Comparison of ENCODE assay signal across 1 cellular context in the genomic region with DNA sequence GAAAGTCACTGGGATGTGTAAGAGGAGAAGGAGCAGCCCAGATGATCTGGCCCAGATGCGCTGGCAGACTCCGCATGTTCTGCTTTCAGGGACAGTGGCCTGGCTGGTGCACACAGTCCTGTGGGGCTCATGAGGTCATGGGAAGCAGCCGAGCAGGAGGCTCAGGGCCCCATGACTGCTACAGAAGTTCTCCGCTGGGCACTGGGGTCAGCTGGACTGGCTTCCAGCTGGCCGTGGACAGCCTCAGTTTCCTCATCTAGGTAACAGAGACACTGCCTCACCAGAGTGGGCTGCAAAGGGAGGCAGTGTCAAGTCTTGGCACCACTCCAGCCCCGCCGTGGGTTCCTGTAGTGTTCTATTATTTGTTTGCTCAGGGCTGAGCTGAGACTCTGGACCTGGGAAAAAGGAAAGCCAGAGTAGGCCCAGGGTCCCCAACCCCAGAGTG.
A peak's percentile ranks its signal among the peaks of the same experiment; 100 is the strongest.
TF ChIP-seq lines count a peak whose summit lies in the region.

No MANE protein-coding gene starts in this region.

TF ChIP-seq in HepG2, 621 proteins besides CTCF, POLR2A, EP300 and RAD21 (continued from another document and continues in another):
- TF ChIP-seq, protein P1, sequence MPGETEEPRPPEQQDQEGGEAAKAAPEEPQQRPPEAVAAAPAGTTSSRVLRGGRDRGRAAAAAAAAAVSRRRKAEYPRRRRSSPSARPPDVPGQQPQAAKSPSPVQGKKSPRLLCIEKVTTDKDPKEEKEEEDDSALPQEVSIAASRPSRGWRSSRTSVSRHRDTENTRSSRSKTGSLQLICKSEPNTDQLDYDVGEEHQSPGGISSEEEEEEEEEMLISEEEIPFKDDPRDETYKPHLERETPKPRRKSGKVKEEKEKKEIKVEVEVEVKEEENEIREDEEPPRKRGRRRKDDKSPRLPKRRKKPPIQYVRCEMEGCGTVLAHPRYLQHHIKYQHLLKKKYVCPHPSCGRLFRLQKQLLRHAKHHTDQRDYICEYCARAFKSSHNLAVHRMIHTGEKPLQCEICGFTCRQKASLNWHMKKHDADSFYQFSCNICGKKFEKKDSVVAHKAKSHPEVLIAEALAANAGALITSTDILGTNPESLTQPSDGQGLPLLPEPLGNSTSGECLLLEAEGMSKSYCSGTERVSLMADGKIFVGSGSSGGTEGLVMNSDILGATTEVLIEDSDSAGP (CRISPR knock-in tag; IDR thresholded peaks at IDR 0.05; ENCODE audit: borderline replicate concordance) = peak; percentile 40; the same call in 1 of the 2 replicates
- TF ChIP-seq, protein P2, sequence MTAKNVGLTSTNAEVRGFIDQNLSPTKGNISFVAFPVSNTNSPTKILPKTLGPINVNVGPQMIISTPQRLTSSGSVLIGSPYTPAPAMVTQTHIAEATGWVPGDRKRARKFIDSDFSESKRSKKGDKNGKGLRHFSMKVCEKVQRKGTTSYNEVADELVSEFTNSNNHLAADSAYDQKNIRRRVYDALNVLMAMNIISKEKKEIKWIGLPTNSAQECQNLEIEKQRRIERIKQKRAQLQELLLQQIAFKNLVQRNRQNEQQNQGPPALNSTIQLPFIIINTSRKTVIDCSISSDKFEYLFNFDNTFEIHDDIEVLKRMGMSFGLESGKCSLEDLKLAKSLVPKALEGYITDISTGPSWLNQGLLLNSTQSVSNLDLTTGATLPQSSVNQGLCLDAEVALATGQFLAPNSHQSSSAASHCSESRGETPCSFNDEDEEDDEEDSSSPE (CRISPR knock-in tag; IDR thresholded peaks at IDR 0.05) = no peak
- TF ChIP-seq TP53 (CRISPR knock-in tag; conservative IDR thresholded peaks at IDR 0.05) (no peak), BHLHE40 (IDR thresholded peaks at IDR 0.05; ENCODE audit: low read length) (0 out of 2 replicates have a peak, but pooled peaks have one; percentile 19), ZNF607 (CRISPR knock-in tag; IDR thresholded peaks at IDR 0.05; ENCODE audit: borderline replicate concordance) (no peak), ZNF614 (CRISPR knock-in tag; IDR thresholded peaks at IDR 0.05; ENCODE audit: borderline replicate concordance) (peak; percentile 10; the same call in 1 of the 2 replicates), YY1 (IDR thresholded peaks at IDR 0.05; ENCODE audit: insufficient read depth, insufficient replicate concordance, low read depth, low read length) (no peak), ZNF782 (CRISPR knock-in tag; IDR thresholded peaks at IDR 0.05; ENCODE audit: borderline replicate concordance) (no peak), ZNF768 (CRISPR knock-in tag; IDR thresholded peaks at IDR 0.05) (0 out of 2 replicates have a peak, but pooled peaks have one; percentile 24), JUND (CRISPR knock-in tag; IDR thresholded peaks at IDR 0.05) (peak; percentile 42; the same call in 1 of the 2 replicates), CHD4 (IDR thresholded peaks at IDR 0.05; ENCODE audit: borderline replicate concordance, low read length) (no peak), RBM39 (IDR thresholded peaks at IDR 0.05; ENCODE audit: low read depth, low read length, poor library complexity, severe bottlenecking) (peak; percentile 62), NFIB (CRISPR knock-in tag; IDR thresholded peaks at IDR 0.05; ENCODE audit: borderline replicate concordance) (no peak), MXD4 (CRISPR knock-in tag; IDR thresholded peaks at IDR 0.05) (peak; percentile 5; the same call in 1 of the 2 replicates), ZFP36L1 (CRISPR knock-in tag; IDR thresholded peaks at IDR 0.05) (0 out of 2 replicates have a peak, but pooled peaks have one; percentile 37), ZKSCAN8 (CRISPR knock-in tag; IDR thresholded peaks at IDR 0.05; ENCODE audit: borderline replicate concordance) (no peak), ZNF598 (CRISPR knock-in tag; IDR thresholded peaks at IDR 0.05; ENCODE audit: borderline replicate concordance) (peak; percentile 3; the same call in 1 of the 2 replicates), AHR (CRISPR knock-in tag; IDR thresholded peaks at IDR 0.05) (no peak), MAFK (conservative IDR thresholded peaks at IDR 0.05 in 1 of 2, IDR thresholded peaks at IDR 0.05 in 1 of 2; ENCODE audit: low read length in 2 of 2) (no peak), ZNF772 (CRISPR knock-in tag; IDR thresholded peaks at IDR 0.05) (0 out of 2 replicates have a peak, but pooled peaks have one; percentile 32)
- TF ChIP-seq, protein P3, sequence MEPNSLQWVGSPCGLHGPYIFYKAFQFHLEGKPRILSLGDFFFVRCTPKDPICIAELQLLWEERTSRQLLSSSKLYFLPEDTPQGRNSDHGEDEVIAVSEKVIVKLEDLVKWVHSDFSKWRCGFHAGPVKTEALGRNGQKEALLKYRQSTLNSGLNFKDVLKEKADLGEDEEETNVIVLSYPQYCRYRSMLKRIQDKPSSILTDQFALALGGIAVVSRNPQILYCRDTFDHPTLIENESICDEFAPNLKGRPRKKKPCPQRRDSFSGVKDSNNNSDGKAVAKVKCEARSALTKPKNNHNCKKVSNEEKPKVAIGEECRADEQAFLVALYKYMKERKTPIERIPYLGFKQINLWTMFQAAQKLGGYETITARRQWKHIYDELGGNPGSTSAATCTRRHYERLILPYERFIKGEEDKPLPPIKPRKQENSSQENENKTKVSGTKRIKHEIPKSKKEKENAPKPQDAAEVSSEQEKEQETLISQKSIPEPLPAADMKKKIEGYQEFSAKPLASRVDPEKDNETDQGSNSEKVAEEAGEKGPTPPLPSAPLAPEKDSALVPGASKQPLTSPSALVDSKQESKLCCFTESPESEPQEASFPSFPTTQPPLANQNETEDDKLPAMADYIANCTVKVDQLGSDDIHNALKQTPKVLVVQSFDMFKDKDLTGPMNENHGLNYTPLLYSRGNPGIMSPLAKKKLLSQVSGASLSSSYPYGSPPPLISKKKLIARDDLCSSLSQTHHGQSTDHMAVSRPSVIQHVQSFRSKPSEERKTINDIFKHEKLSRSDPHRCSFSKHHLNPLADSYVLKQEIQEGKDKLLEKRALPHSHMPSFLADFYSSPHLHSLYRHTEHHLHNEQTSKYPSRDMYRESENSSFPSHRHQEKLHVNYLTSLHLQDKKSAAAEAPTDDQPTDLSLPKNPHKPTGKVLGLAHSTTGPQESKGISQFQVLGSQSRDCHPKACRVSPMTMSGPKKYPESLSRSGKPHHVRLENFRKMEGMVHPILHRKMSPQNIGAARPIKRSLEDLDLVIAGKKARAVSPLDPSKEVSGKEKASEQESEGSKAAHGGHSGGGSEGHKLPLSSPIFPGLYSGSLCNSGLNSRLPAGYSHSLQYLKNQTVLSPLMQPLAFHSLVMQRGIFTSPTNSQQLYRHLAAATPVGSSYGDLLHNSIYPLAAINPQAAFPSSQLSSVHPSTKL (CRISPR knock-in tag; IDR thresholded peaks at IDR 0.05) = no peak
- TF ChIP-seq, protein P4, sequence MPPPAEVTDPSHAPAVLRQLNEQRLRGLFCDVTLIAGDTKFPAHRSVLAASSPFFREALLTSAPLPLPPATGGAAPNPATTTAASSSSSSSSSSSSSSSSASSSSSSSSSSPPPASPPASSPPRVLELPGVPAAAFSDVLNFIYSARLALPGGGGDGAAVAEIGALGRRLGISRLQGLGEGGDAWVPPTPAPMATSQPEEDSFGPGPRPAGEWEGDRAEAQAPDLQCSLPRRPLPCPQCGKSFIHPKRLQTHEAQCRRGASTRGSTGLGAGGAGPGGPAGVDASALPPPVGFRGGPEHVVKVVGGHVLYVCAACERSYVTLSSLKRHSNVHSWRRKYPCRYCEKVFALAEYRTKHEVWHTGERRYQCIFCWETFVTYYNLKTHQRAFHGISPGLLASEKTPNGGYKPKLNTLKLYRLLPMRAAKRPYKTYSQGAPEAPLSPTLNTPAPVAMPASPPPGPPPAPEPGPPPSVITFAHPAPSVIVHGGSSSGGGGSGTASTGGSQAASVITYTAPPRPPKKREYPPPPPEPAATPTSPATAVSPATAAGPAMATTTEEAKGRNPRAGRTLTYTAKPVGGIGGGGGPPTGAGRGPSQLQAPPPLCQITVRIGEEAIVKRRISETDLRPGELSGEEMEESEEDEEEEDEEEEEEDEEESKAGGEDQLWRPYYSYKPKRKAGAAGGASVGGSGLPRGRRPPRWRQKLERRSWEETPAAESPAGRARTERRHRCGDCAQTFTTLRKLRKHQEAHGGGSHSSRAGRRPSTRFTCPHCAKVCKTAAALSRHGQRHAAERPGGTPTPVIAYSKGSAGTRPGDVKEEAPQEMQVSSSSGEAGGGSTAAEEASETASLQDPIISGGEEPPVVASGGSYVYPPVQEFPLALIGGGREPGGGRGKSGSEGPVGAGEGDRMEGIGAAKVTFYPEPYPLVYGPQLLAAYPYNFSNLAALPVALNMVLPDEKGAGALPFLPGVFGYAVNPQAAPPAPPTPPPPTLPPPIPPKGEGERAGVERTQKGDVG (CRISPR knock-in tag; IDR thresholded peaks at IDR 0.05; ENCODE audit: borderline replicate concordance) = peak; percentile 97
- TF ChIP-seq, protein P5, sequence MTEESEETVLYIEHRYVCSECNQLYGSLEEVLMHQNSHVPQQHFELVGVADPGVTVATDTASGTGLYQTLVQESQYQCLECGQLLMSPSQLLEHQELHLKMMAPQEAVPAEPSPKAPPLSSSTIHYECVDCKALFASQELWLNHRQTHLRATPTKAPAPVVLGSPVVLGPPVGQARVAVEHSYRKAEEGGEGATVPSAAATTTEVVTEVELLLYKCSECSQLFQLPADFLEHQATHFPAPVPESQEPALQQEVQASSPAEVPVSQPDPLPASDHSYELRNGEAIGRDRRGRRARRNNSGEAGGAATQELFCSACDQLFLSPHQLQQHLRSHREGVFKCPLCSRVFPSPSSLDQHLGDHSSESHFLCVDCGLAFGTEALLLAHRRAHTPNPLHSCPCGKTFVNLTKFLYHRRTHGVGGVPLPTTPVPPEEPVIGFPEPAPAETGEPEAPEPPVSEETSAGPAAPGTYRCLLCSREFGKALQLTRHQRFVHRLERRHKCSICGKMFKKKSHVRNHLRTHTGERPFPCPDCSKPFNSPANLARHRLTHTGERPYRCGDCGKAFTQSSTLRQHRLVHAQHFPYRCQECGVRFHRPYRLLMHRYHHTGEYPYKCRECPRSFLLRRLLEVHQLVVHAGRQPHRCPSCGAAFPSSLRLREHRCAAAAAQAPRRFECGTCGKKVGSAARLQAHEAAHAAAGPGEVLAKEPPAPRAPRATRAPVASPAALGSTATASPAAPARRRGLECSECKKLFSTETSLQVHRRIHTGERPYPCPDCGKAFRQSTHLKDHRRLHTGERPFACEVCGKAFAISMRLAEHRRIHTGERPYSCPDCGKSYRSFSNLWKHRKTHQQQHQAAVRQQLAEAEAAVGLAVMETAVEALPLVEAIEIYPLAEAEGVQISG (CRISPR knock-in tag; IDR thresholded peaks at IDR 0.05) = peak; percentile 32; the same call in 1 of the 2 replicates
- TF ChIP-seq, protein P6, sequence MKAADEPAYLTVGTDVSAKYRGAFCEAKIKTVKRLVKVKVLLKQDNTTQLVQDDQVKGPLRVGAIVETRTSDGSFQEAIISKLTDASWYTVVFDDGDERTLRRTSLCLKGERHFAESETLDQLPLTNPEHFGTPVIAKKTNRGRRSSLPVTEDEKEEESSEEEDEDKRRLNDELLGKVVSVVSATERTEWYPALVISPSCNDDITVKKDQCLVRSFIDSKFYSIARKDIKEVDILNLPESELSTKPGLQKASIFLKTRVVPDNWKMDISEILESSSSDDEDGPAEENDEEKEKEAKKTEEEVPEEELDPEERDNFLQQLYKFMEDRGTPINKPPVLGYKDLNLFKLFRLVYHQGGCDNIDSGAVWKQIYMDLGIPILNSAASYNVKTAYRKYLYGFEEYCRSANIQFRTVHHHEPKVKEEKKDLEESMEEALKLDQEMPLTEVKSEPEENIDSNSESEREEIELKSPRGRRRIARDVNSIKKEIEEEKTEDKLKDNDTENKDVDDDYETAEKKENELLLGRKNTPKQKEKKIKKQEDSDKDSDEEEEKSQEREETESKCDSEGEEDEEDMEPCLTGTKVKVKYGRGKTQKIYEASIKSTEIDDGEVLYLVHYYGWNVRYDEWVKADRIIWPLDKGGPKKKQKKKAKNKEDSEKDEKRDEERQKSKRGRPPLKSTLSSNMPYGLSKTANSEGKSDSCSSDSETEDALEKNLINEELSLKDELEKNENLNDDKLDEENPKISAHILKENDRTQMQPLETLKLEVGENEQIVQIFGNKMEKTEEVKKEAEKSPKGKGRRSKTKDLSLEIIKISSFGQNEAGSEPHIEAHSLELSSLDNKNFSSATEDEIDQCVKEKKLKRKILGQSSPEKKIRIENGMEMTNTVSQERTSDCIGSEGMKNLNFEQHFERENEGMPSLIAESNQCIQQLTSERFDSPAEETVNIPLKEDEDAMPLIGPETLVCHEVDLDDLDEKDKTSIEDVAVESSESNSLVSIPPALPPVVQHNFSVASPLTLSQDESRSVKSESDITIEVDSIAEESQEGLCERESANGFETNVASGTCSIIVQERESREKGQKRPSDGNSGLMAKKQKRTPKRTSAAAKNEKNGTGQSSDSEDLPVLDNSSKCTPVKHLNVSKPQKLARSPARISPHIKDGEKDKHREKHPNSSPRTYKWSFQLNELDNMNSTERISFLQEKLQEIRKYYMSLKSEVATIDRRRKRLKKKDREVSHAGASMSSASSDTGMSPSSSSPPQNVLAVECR (CRISPR knock-in tag; IDR thresholded peaks at IDR 0.05; ENCODE audit: borderline replicate concordance) = 0 out of 2 replicates have a peak, but pooled peaks have one; percentile 28
- TF ChIP-seq, protein P7, sequence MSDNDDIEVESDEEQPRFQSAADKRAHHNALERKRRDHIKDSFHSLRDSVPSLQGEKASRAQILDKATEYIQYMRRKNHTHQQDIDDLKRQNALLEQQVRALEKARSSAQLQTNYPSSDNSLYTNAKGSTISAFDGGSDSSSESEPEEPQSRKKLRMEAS (IDR thresholded peaks at IDR 0.05) = peak; percentile 36; the same call in 1 of the 2 replicates
- TF ChIP-seq, protein P8, sequence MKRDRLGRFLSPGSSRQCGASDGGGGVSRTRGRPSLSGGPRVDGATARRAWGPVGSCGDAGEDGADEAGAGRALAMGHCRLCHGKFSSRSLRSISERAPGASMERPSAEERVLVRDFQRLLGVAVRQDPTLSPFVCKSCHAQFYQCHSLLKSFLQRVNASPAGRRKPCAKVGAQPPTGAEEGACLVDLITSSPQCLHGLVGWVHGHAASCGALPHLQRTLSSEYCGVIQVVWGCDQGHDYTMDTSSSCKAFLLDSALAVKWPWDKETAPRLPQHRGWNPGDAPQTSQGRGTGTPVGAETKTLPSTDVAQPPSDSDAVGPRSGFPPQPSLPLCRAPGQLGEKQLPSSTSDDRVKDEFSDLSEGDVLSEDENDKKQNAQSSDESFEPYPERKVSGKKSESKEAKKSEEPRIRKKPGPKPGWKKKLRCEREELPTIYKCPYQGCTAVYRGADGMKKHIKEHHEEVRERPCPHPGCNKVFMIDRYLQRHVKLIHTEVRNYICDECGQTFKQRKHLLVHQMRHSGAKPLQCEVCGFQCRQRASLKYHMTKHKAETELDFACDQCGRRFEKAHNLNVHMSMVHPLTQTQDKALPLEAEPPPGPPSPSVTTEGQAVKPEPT (CRISPR knock-in tag; IDR thresholded peaks at IDR 0.05; ENCODE audit: low read depth) = 0 out of 2 replicates have a peak, but pooled peaks have one; percentile 14
- TF ChIP-seq, protein P9, sequence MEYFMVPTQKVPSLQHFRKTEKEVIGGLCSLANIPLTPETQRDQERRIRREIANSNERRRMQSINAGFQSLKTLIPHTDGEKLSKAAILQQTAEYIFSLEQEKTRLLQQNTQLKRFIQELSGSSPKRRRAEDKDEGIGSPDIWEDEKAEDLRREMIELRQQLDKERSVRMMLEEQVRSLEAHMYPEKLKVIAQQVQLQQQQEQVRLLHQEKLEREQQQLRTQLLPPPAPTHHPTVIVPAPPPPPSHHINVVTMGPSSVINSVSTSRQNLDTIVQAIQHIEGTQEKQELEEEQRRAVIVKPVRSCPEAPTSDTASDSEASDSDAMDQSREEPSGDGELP (IDR thresholded peaks at IDR 0.05; ENCODE audit: borderline replicate concordance, low read depth) = peak; percentile 50; the same call in 1 of the 2 replicates
